9 cellular contexts compared by ENCODE assay signal in the genomic region with DNA sequence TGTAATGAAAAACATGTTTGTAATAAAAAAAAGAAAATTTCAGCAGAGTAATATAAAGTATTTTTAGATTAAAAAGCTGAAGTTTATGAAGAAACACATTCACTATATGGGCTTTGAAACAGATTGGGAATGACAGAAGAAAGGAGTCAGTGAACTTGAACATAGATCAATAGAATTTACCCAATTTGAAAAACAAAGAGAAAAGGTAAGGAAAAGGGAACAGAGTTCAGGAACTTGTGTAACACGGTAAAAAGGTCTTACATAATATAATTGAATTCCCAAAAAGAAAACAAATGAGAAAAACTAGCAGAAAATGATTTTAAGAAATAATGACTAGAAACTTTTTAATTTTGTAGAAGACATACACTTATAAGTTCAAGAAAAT.
"Had no signal": no experiment of that assay in that cellular context is flagged by ENCODE, and none has a peak within 500 bp of the region (broad histone marks: within the 10 kb centered on the region; RNA-seq: fewer than 3 reads in every experiment).

No MANE protein-coding gene starts in this region.

- H3K4me2 ChIP-seq: hepatocyte had no signal

- H3K27ac ChIP-seq: hepatocyte, SJCRH30 had no signal

- ATAC-seq: activated T-cell treated with anti-CD3 and anti-CD28 coated beads, Interleukin-2, amount 50 U/mL, for 72 hours; natural killer cell treated with Interleukin-12 subunit alpha and Interleukin-12 subunit beta and Interleukin-15 and Interleukin-18, amount 100 ng/mL, for 72 hours had no signal

- H3K36me3 ChIP-seq: SJCRH30 had no signal

- DNase-seq: activated CD4-positive, alpha-beta T cell treated with anti-CD3 and anti-CD28 coated beads, Interleukin-2, amount 50 U/mL, for 48 hours; activated CD4-positive, CD25-positive, alpha-beta regulatory T cell treated with anti-CD3 and anti-CD28 coated beads, Interleukin-2, amount 50 U/mL, for 72 hours; activated naive CD8-positive, alpha-beta T cell treated with anti-CD3 and anti-CD28 coated beads, Interleukin-2, amount 10 ng/mL, durations not matched to agents 7 days and 5 days; activated T-cell treated with anti-CD3 and anti-CD28 coated beads, Interleukin-2, amount 50 U/mL, for 72 hours; stimulated activated CD4-positive, alpha-beta T cell treated with anti-CD3 and anti-CD28 coated beads, Interleukin-4, amount 100 ng/mL, for 24 hours had no signal

- H3K27me3 ChIP-seq: hepatocyte, SJCRH30, testis had no signal

- H3K4me3 ChIP-seq: hepatocyte, SJCRH30, testis had no signal

- H3K79me2 ChIP-seq: hepatocyte had no signal

- H2AFZ ChIP-seq: hepatocyte had no signal

- H3K9me3 ChIP-seq: SJCRH30, testis had no signal
